ENCODE assay signal across 8 cellular contexts in genomic region chr3:129162729-129163579, GRCh38. TPM values are rescaled to one million over a fixed set of nuclear protein-coding genes. Genes with fewer than 3 reads are reported as not detected.
DNase-seq lines count a peak whose midpoint lies in the region; ATAC-seq and TF ChIP-seq lines count a peak whose summit lies in the region.

No MANE protein-coding gene starts in this region.

- peak overlapping the region; percentile 95 for H3K4me3 Mint-ChIP-seq in CD8-positive, alpha-beta T cell
- peak overlapping the region; percentile 97 for H3K4me3 Mint-ChIP-seq in activated T-helper 1 cell treated with anti-CD3 and anti-CD28 coated beads, Interleukin-12 subunit alpha, Interleukin-12 subunit beta, Interleukin-2, Interleukin-4 antibody, amounts not matched to agents 30 ng/mL and 10 ng/mL and 1 ng/mL, durations not matched to agents 14 hours and 24 hours and 36 hours

- no peak overlapping the region for H2BK120ac ChIP-seq in mesenchymal stem cell (ENCODE audit: low read depth, low read length)

- no peak for ATAC-seq in CD8-positive, alpha-beta T cell
- ATAC-seq in HG02938 (IDR thresholded peaks at IDR 0.05; ENCODE audit: unreplicated experiment) (no peak), HG03159 (IDR thresholded peaks at IDR 0.05; ENCODE audit: unreplicated experiment) (no peak)

- no peak overlapping the region for H2AFZ ChIP-seq in mesenchymal stem cell (ENCODE audit: low read depth, low read length)

- H3K9ac ChIP-seq in HUES48 (ENCODE audit: low read depth, low read length) (0 out of 2 replicates have a peak overlapping the region, but pooled peaks have one; percentile 8), mesenchymal stem cell (ENCODE audit: low read length) (peak overlapping the region; percentile 98)

- H3K14ac ChIP-seq in mesenchymal stem cell (ENCODE audit: low read length in 2 of 2) = no peak overlapping the region

- no peak overlapping the region for H3K4ac ChIP-seq in mesenchymal stem cell (ENCODE audit: low read depth in 1 of 2, low read length in 2 of 2)

- no peak overlapping the region for H2BK5ac ChIP-seq in mesenchymal stem cell (ENCODE audit: low read depth, low read length, poor library complexity, severe bottlenecking)

- H3K27ac ChIP-seq in CD8-positive, alpha-beta T cell (ENCODE audit: low read depth, low read length) = no peak overlapping the region
- H3K27ac ChIP-seq in HUES48 (ENCODE audit: low read depth, low read length) (peak overlapping the region; percentile 98), mesenchymal stem cell (ENCODE audit: low read length, poor library complexity, severe bottlenecking) (no peak overlapping the region)

- H3K4me1 ChIP-seq in CD8-positive, alpha-beta T cell (ENCODE audit: insufficient read depth, low read length) = peaks cover 18% of the 10 kb centered on the region
- H3K4me1 ChIP-seq in HUES48 (ENCODE audit: control insufficient read depth, insufficient read depth, low read length) (0 out of 2 replicates have a peak, but pooled peaks cover 5% of the 10 kb centered on the region), mesenchymal stem cell (ENCODE audit: control insufficient read depth, insufficient read depth, low read depth, low read length) (peaks cover 6% of the 10 kb centered on the region)

- 83% methylated on average over 4 of the region's 5 CpGs for WGBS in mesenchymal stem cell

- H2AK5ac ChIP-seq in mesenchymal stem cell (ENCODE audit: low read length, severe bottlenecking) = no peak overlapping the region

- no peaks in the 10 kb centered on the region for H3K27me3 ChIP-seq in CD8-positive, alpha-beta T cell (ENCODE audit: insufficient read depth, low read length)
- H3K27me3 ChIP-seq in HUES48 (ENCODE audit: control insufficient read depth, insufficient read depth, low read length) (no peaks in the 10 kb centered on the region), mesenchymal stem cell (ENCODE audit: control insufficient read depth in 1 of 2, insufficient read depth in 1 of 2, low read length in 2 of 2) (no peaks in the 10 kb centered on the region)

- H4K8ac ChIP-seq in mesenchymal stem cell (ENCODE audit: low read length) = no peak overlapping the region

- no peak overlapping the region for H3K4me2 ChIP-seq in mesenchymal stem cell (ENCODE audit: low read length, poor library complexity, severe bottlenecking)

- H3K27me3 Mint-ChIP-seq in CD8-positive, alpha-beta T cell (ENCODE audit: low read depth) = no peaks in the 10 kb centered on the region
- H3K27me3 Mint-ChIP-seq in activated T-helper 1 cell treated with anti-CD3 and anti-CD28 coated beads, Interleukin-12 subunit alpha, Interleukin-12 subunit beta, Interleukin-2, Interleukin-4 antibody, amounts not matched to agents 30 ng/mL and 10 ng/mL and 1 ng/mL, durations not matched to agents 14 hours and 24 hours and 36 hours (ENCODE audit: insufficient read depth) = no peaks in the 10 kb centered on the region

- no peak overlapping the region for H3K4me3 ChIP-seq in CD8-positive, alpha-beta T cell (ENCODE audit: low read depth, low read length)
- H3K4me3 ChIP-seq in HUES48 (ENCODE audit: low read depth, low read length) (peak overlapping the region; percentile 95; the same call in 1 of the 2 replicates), mesenchymal stem cell (ENCODE audit: insufficient read depth in 1 of 2, low read depth in 1 of 2, low read length in 2 of 2) (no peak overlapping the region)

- H3K9me3 Mint-ChIP-seq in CD8-positive, alpha-beta T cell = no peaks in the 10 kb centered on the region
- H3K9me3 Mint-ChIP-seq in activated T-helper 1 cell treated with anti-CD3 and anti-CD28 coated beads, Interleukin-12 subunit alpha, Interleukin-12 subunit beta, Interleukin-2, Interleukin-4 antibody, amounts not matched to agents 30 ng/mL and 10 ng/mL and 1 ng/mL, durations not matched to agents 14 hours and 24 hours and 36 hours = no peaks in the 10 kb centered on the region

- DNase-seq in CD8-positive, alpha-beta T cell = no peak
- no peak for DNase-seq in activated T-helper 1 cell treated with anti-CD3 and anti-CD28 coated beads, Interleukin-12 subunit alpha, Interleukin-12 subunit beta, Interleukin-2, Interleukin-4 antibody, amounts not matched to agents 30 ng/mL and 10 ng/mL and 1 ng/mL, durations not matched to agents 14 hours and 24 hours and 36 hours (ENCODE audit: low spot score)
- DNase-seq in mesenchymal stem cell (peak; percentile 29), NCI-H526 treated with DMSO at 0.1 percent for 48 hours (lab: John Stamatoyannopoulos, UW) (no peak), GM19240 (ENCODE audit: insufficient read length, low spot score) (no peak)

- POLR2A ChIA-PET in CD8-positive, alpha-beta T cell (lab: Charles Lee) = interaction anchor here (0.6 to 3.5 kb wide), 12 partner anchors 9 to 192 kb away, joined by 3 to 31 read pairs (median 5); partner anchors contain the start of genes CNBP and RAB43

- peaks cover 19% of the 10 kb centered on the region for H3K79me1 ChIP-seq in mesenchymal stem cell (replicated peaks; ENCODE audit: low read length, poor library complexity, severe bottlenecking)

- H3K23ac ChIP-seq in mesenchymal stem cell (ENCODE audit: low read length in 2 of 2) = no peak overlapping the region

- H4K91ac ChIP-seq in mesenchymal stem cell (ENCODE audit: low read length) = no peak overlapping the region

- no peak overlapping the region for H2BK12ac ChIP-seq in mesenchymal stem cell (ENCODE audit: low read length in 2 of 2)

- no peak for TF ChIP-seq CTCF in CD8-positive, alpha-beta T cell (IDR thresholded peaks at IDR 0.05)

- CTCF ChIA-PET in CD8-positive, alpha-beta T cell (lab: Charles Lee) = interaction anchor here (1.0 to 2.6 kb wide), 10 partner anchors 8 to 110 kb away, joined by 3 to 14 read pairs (median 6); no protein-coding TSS in a partner anchor

- H3K9me3 ChIP-seq in CD8-positive, alpha-beta T cell (ENCODE audit: low read length) = no peaks in the 10 kb centered on the region
- H3K9me3 ChIP-seq in HUES48 (ENCODE audit: control insufficient read depth, insufficient read depth, low read length) (no peaks in the 10 kb centered on the region), mesenchymal stem cell (ENCODE audit: control insufficient read depth, low read length) (no peaks in the 10 kb centered on the region)

- H2BK15ac ChIP-seq in mesenchymal stem cell (ENCODE audit: low read depth, poor library complexity, severe bottlenecking) = no peak overlapping the region

- no peak overlapping the region for H3K18ac ChIP-seq in mesenchymal stem cell (ENCODE audit: low read depth in 1 of 2, low read length in 2 of 2)

- peaks cover 45% of the 10 kb centered on the region for H3K4me1 Mint-ChIP-seq in CD8-positive, alpha-beta T cell (ENCODE audit: low read depth)
- H3K4me1 Mint-ChIP-seq in activated T-helper 1 cell treated with anti-CD3 and anti-CD28 coated beads, Interleukin-12 subunit alpha, Interleukin-12 subunit beta, Interleukin-2, Interleukin-4 antibody, amounts not matched to agents 30 ng/mL and 10 ng/mL and 1 ng/mL, durations not matched to agents 14 hours and 24 hours and 36 hours (ENCODE audit: low read depth) = peaks cover 34% of the 10 kb centered on the region

- H3K36me3 ChIP-seq in CD8-positive, alpha-beta T cell (ENCODE audit: insufficient read depth, low read length) = peaks cover 18% of the 10 kb centered on the region
- H3K36me3 ChIP-seq in HUES48 (ENCODE audit: control insufficient read depth, insufficient read depth, low read length) (peaks cover 38% of the 10 kb centered on the region), mesenchymal stem cell (ENCODE audit: control insufficient read depth in 1 of 2, insufficient read depth in 2 of 2, low read depth in 1 of 2, low read length in 2 of 2) (peaks cover 23 to 44% of the 10 kb centered on the region in 2 experiments)

- intact Hi-C loops in CD8-positive, alpha-beta T cell (cut with DNase I, micrococcal nuclease) = loop anchor here in 1 of 2 experiments (1.0 kb wide), 1 partner anchor 16 kb away; no protein-coding TSS in a partner anchor
- intact Hi-C loops in activated T-helper 1 cell treated with anti-CD3 and anti-CD28 coated beads, Interleukin-12 subunit alpha, Interleukin-12 subunit beta, Interleukin-2, Interleukin-4 antibody, amounts not matched to agents 30 ng/mL and 10 ng/mL and 1 ng/mL, durations not matched to agents 14 hours and 24 hours and 36 hours (cut with micrococcal nuclease) = no loop called here

- peaks cover 50% of the 10 kb centered on the region for H3K36me3 Mint-ChIP-seq in CD8-positive, alpha-beta T cell
- H3K36me3 Mint-ChIP-seq in activated T-helper 1 cell treated with anti-CD3 and anti-CD28 coated beads, Interleukin-12 subunit alpha, Interleukin-12 subunit beta, Interleukin-2, Interleukin-4 antibody, amounts not matched to agents 30 ng/mL and 10 ng/mL and 1 ng/mL, durations not matched to agents 14 hours and 24 hours and 36 hours (ENCODE audit: low read depth) = peaks cover 27% of the 10 kb centered on the region

- peak overlapping the region; percentile 96 for H3K27ac Mint-ChIP-seq in CD8-positive, alpha-beta T cell
- H3K27ac Mint-ChIP-seq in activated T-helper 1 cell treated with anti-CD3 and anti-CD28 coated beads, Interleukin-12 subunit alpha, Interleukin-12 subunit beta, Interleukin-2, Interleukin-4 antibody, amounts not matched to agents 30 ng/mL and 10 ng/mL and 1 ng/mL, durations not matched to agents 14 hours and 24 hours and 36 hours = peak overlapping the region; percentile 99

RNA-seq across cellular contexts. Expression of gene ISY1, which starts 2.1 kb away (rescaled TPM):
- 10 to 100 TPM; 35.2 to 38.7 TPM for total RNA-seq in CD8-positive, alpha-beta T cell
- 72.3 and 75.4 TPM in 2 replicates for total RNA-seq in activated T-helper 1 cell treated with anti-CD3 and anti-CD28 coated beads, Interleukin-12 subunit alpha, Interleukin-12 subunit beta, Interleukin-2, Interleukin-4 antibody, amounts not matched to agents 30 ng/mL and 10 ng/mL and 1 ng/mL, durations not matched to agents 14 hours and 24 hours and 36 hours
- 19.3 TPM for polyA plus RNA-seq in mesenchymal stem cell (2013, experiment 1 of 2)
- polyA plus RNA-seq in mesenchymal stem cell (2013, experiment 2 of 2) = 19.9 TPM

RNA-seq across cellular contexts. Expression of gene CNBP, which starts 20.7 kb away (rescaled TPM):
- 100 to 1,000 TPM; 296 to 301 TPM for total RNA-seq in CD8-positive, alpha-beta T cell
- 408 and 425 TPM in 2 replicates for total RNA-seq in activated T-helper 1 cell treated with anti-CD3 and anti-CD28 coated beads, Interleukin-12 subunit alpha, Interleukin-12 subunit beta, Interleukin-2, Interleukin-4 antibody, amounts not matched to agents 30 ng/mL and 10 ng/mL and 1 ng/mL, durations not matched to agents 14 hours and 24 hours and 36 hours
- polyA plus RNA-seq in mesenchymal stem cell (2013, experiment 1 of 2) = 119 TPM
- 118 TPM for polyA plus RNA-seq in mesenchymal stem cell (2013, experiment 2 of 2)

RNA-seq across cellular contexts. Expression of gene RAB43, which starts 41.4 kb away (rescaled TPM):
- 10 to 100 TPM; 45.2 to 48.6 TPM for total RNA-seq in CD8-positive, alpha-beta T cell
- total RNA-seq in activated T-helper 1 cell treated with anti-CD3 and anti-CD28 coated beads, Interleukin-12 subunit alpha, Interleukin-12 subunit beta, Interleukin-2, Interleukin-4 antibody, amounts not matched to agents 30 ng/mL and 10 ng/mL and 1 ng/mL, durations not matched to agents 14 hours and 24 hours and 36 hours = 46.8 and 47.6 TPM in 2 replicates
- polyA plus RNA-seq in mesenchymal stem cell (2013, experiment 1 of 2) = 17.6 TPM
- 17.3 TPM for polyA plus RNA-seq in mesenchymal stem cell (2013, experiment 2 of 2)
